ENCODE assay signal across 12 cellular contexts in the genomic region with DNA sequence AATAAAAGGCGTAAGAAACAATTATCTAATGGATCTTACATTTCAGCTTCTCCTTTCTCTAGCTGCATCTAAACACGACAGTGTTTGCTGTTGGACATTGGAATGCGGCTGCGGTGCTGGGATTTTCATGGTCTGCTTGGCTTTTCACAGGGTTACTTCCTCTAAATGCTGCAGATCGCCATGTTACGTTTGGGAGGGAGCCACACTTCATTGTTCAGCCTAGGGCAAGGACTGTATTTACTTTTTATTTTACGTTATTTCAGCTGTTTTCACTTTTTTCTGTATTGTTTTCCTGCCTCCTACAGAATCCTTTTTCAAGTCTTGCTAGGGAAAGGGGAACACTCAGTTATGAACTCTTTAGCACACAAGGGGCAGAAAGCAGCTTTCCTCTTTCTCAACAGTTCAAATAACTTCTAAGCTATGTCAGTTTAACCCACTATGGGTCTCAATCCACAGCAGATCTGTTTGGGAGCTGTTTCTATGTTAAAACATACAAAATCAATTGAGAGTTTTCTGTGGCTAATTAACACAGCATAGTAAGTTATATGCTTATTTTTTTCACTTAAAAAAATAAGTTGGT.
DNase-seq lines count a peak whose midpoint lies in the region; ATAC-seq, FAIRE-seq and TF ChIP-seq lines count a peak whose summit lies in the region.
"Had no signal": no experiment of that assay in that cellular context is flagged by ENCODE, and none has a peak within 500 bp of the region (broad histone marks: within the 10 kb centered on the region; RNA-seq: fewer than 3 reads in every experiment).

No MANE protein-coding gene starts in this region.

- H3K14ac ChIP-seq in mesenchymal stem cell (ENCODE audit: low read length in 2 of 2) = no peak overlapping the region

- H3K27ac ChIP-seq in SJSA1 (no peak overlapping the region), endothelial cell of umbilical vein (ENCODE audit: insufficient read depth, low read depth, low read length) (no peak overlapping the region), mesenchymal stem cell (ENCODE audit: low read length, poor library complexity, severe bottlenecking) (peak overlapping the region; percentile 11), thyroid gland (peak overlapping the region; percentile 49 to 78 (median 66))
- H3K27ac ChIP-seq: VCaP had no signal

- no peaks in the 10 kb centered on the region for H4K20me1 ChIP-seq in endothelial cell of umbilical vein (replicated peaks; ENCODE audit: control insufficient read depth, extremely low read depth, insufficient read depth, low read length)

- H3K79me2 ChIP-seq in endothelial cell of umbilical vein (ENCODE audit: control insufficient read depth, insufficient read depth, low read length) = no peaks in the 10 kb centered on the region

- H3K4ac ChIP-seq in mesenchymal stem cell (ENCODE audit: low read depth in 1 of 2, low read length in 2 of 2) = no peak overlapping the region

- H3K23ac ChIP-seq in mesenchymal stem cell (ENCODE audit: low read length in 2 of 2) = no peak overlapping the region

- peak; percentile 82 for FAIRE-seq in endothelial cell of umbilical vein (lab: Jason Lieb, UNC)

- H3K4me3 ChIP-seq in SJSA1 = no peak overlapping the region
- no peak overlapping the region for H3K4me3 ChIP-seq in endothelial cell of umbilical vein (replicated peaks in 1 of 3; ENCODE audit: insufficient read depth in 1 of 3, low read depth in 1 of 3, low read length in 3 of 3)
- H3K4me3 ChIP-seq in mesenchymal stem cell (ENCODE audit: insufficient read depth in 1 of 2, low read depth in 1 of 2, low read length in 2 of 2) = peak overlapping the region in 1 of 2 experiments; percentile 35
- H3K4me3 ChIP-seq in thyroid gland (replicated peaks in 1 of 3) = no peak overlapping the region

- no peak overlapping the region for H2BK15ac ChIP-seq in mesenchymal stem cell (ENCODE audit: low read depth, poor library complexity, severe bottlenecking)

- H4K8ac ChIP-seq in mesenchymal stem cell (ENCODE audit: low read length) = no peak overlapping the region

- peaks cover 9% of the 10 kb centered on the region for H3K4me1 ChIP-seq in SJSA1 (replicated peaks)
- peaks cover 13% of the 10 kb centered on the region for H3K4me1 ChIP-seq in endothelial cell of umbilical vein (ENCODE audit: control insufficient read depth, extremely low read depth, insufficient read depth, low read length)
- H3K4me1 ChIP-seq in mesenchymal stem cell (ENCODE audit: control insufficient read depth, insufficient read depth, low read depth, low read length) = no peaks in the 10 kb centered on the region
- peaks cover 22 to 36% of the 10 kb centered on the region in 2 donors for H3K4me1 ChIP-seq in thyroid gland

- dilution Hi-C loops in endothelial cell of umbilical vein (cut with MboI; ENCODE audit: extremely low pct_ligation_motif_present, low sequenced_read_pairs) = no loop called here

- no TSS peak for BruUV-seq in endothelial cell of umbilical vein (replicated peaks; lab: Mats Ljungman, UMichigan)

- no peak overlapping the region for H4K91ac ChIP-seq in mesenchymal stem cell (ENCODE audit: low read length)

- peak overlapping the region; percentile 20 for H3K4me2 ChIP-seq in endothelial cell of umbilical vein (ENCODE audit: insufficient read depth, low read length)
- no peak overlapping the region for H3K4me2 ChIP-seq in mesenchymal stem cell (ENCODE audit: low read length, poor library complexity, severe bottlenecking)

- peak overlapping the region; percentile 74 for H2AFZ ChIP-seq in endothelial cell of umbilical vein (ENCODE audit: low read depth, low read length)
- no peak overlapping the region for H2AFZ ChIP-seq in mesenchymal stem cell (ENCODE audit: low read depth, low read length)

- no peaks in the 10 kb centered on the region for H3K9me1 ChIP-seq in endothelial cell of umbilical vein (replicated peaks; ENCODE audit: control insufficient read depth, extremely low read depth, insufficient read depth, low read length)

- POLR2A ChIA-PET in endothelial cell of umbilical vein (lab: Charles Lee) = no interaction called here

- H3K36me3 ChIP-seq in SJSA1 (no peaks in the 10 kb centered on the region), endothelial cell of umbilical vein (ENCODE audit: control insufficient read depth in 2 of 2, extremely low read depth in 1 of 2, insufficient read depth in 2 of 2, low read length in 2 of 2) (no peaks in the 10 kb centered on the region), mesenchymal stem cell (ENCODE audit: control insufficient read depth in 1 of 2, insufficient read depth in 2 of 2, low read depth in 1 of 2, low read length in 2 of 2) (no peaks in the 10 kb centered on the region), thyroid gland (no peaks in the 10 kb centered on the region)

- CTCF ChIA-PET in endothelial cell of umbilical vein (lab: Charles Lee) = interaction anchor here (0.5 to 2.1 kb wide), 5 partner anchors 8 to 376 kb away, joined by 3 to 8 read pairs (median 4); no protein-coding TSS in a partner anchor

- H3K79me1 ChIP-seq in mesenchymal stem cell (replicated peaks; ENCODE audit: low read length, poor library complexity, severe bottlenecking) = no peaks in the 10 kb centered on the region

- no peak overlapping the region for H2BK12ac ChIP-seq in mesenchymal stem cell (ENCODE audit: low read length in 2 of 2)

- H3K27me3 ChIP-seq in SJSA1 (replicated peaks) (no peaks in the 10 kb centered on the region), endothelial cell of umbilical vein (ENCODE audit: control insufficient read depth in 2 of 2, insufficient read depth in 2 of 2, low read length in 2 of 2) (no peaks in the 10 kb centered on the region), mesenchymal stem cell (ENCODE audit: control insufficient read depth in 1 of 2, insufficient read depth in 1 of 2, low read length in 2 of 2) (peaks cover 0 to 5% of the 10 kb centered on the region in 2 experiments), thyroid gland (no peaks in the 10 kb centered on the region)

- 58% methylated on average over 7 of the region's 7 CpGs for WGBS in mesenchymal stem cell
- 16 to 25% methylated on average over 7 of the region's 7 CpGs for WGBS in thyroid gland, 2 donors

- H2AK5ac ChIP-seq in mesenchymal stem cell (ENCODE audit: low read length, severe bottlenecking) = no peak overlapping the region

- H3K18ac ChIP-seq in mesenchymal stem cell (ENCODE audit: low read depth in 1 of 2, low read length in 2 of 2) = no peak overlapping the region

- H2BK120ac ChIP-seq in mesenchymal stem cell (ENCODE audit: low read depth, low read length) = no peak overlapping the region

- H3K9ac ChIP-seq in endothelial cell of umbilical vein (replicated peaks; ENCODE audit: extremely low read depth, insufficient read depth, low read length) = peak overlapping the region; percentile 3
- peak overlapping the region; percentile 31 for H3K9ac ChIP-seq in mesenchymal stem cell (ENCODE audit: low read length)

- no peak overlapping the region for H2BK5ac ChIP-seq in mesenchymal stem cell (ENCODE audit: low read depth, low read length, poor library complexity, severe bottlenecking)

- intact Hi-C loops in endothelial cell of umbilical vein (cut with micrococcal nuclease) (loop anchor here (5.0 kb wide), 1 partner anchor 85 kb away; no protein-coding TSS in a partner anchor), thyroid gland (cut with DNase I) (no loop called here)

- no peak for ATAC-seq in GM21529 (IDR thresholded peaks at IDR 0.05; ENCODE audit: unreplicated experiment)

- TF ChIP-seq POLR2A in endothelial cell of umbilical vein (IDR thresholded peaks at IDR 0.05; ENCODE audit: low read depth, low read length) (no peak), thyroid gland (IDR thresholded peaks at IDR 0.05) (peak in 1 of 2 donors; percentile 13)

- H3K9me3 ChIP-seq in SJSA1 (replicated peaks) (no peaks in the 10 kb centered on the region; the same call in 1 of the 2 replicates), endothelial cell of umbilical vein (replicated peaks; ENCODE audit: control insufficient read depth, insufficient read depth, low read length) (no peaks in the 10 kb centered on the region), mesenchymal stem cell (ENCODE audit: control insufficient read depth, low read length) (no peaks in the 10 kb centered on the region), thyroid gland (no peaks in the 10 kb centered on the region)

- peak; percentile 46 to 53 for DNase-seq in SJSA1 (ENCODE audit: low read depth in 1 of 2, low spot score in 2 of 2)
- DNase-seq in endothelial cell of umbilical vein (ENCODE audit: low read depth, low spot score) = peak; percentile 90
- DNase-seq in mesenchymal stem cell = no peak
- DNase-seq in thyroid gland = peak; percentile 42 to 53
- DNase-seq in NCI-H524 (lab: John Stamatoyannopoulos, UW) = no peak
- no peak for DNase-seq in D341Med (ENCODE audit: low spot score)
- no peak for DNase-seq in HPDE6-E6E7 (ENCODE audit: extremely low spot score)
- DNase-seq: activated effector memory CD4-positive, alpha-beta T cell treated with Interleukin-2 at 50 U/mL for 16 hours; DMS 273 treated with DMSO at 0.1 percent for 48 hours; MV-4-11 had no signal

- TF ChIP-seq CTCF in endothelial cell of umbilical vein (IDR thresholded peaks at IDR 0.05; ENCODE audit: extremely low read depth in 1 of 2, insufficient read depth in 1 of 2, low read depth in 1 of 2, low read length in 2 of 2) (no peak), thyroid gland (IDR thresholded peaks at IDR 0.05) (no peak)

TF ChIP-seq in endothelial cell of umbilical vein, 7 proteins besides CTCF, POLR2A, EP300 and RAD21:
- TF ChIP-seq EZH2 (IDR thresholded peaks at IDR 0.05; ENCODE audit: borderline replicate concordance, low read depth, low read length, severe bottlenecking) = no peak
- no peak for TF ChIP-seq POLR2AphosphoS5 (IDR thresholded peaks at IDR 0.05; ENCODE audit: insufficient read depth, low read depth, low read length)
- no peak for TF ChIP-seq GATA2 (IDR thresholded peaks at IDR 0.05; ENCODE audit: insufficient read depth, insufficient read length, low read depth, low read length)
- no peak for TF ChIP-seq JUN (IDR thresholded peaks at IDR 0.05; ENCODE audit: borderline replicate concordance, insufficient read depth, insufficient read length, low read depth)
- TF ChIP-seq, protein P1, sequence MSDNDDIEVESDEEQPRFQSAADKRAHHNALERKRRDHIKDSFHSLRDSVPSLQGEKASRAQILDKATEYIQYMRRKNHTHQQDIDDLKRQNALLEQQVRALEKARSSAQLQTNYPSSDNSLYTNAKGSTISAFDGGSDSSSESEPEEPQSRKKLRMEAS (IDR thresholded peaks at IDR 0.05; ENCODE audit: insufficient read depth, insufficient read length) = no peak
- TF ChIP-seq FOS (IDR thresholded peaks at IDR 0.05; ENCODE audit: borderline replicate concordance, insufficient read depth, low read length) = no peak
TF ChIP-seq in endothelial cell of umbilical vein: peak in this region for 0.

Comparison
In these comparisons a context has a peak if more than half of its experiments do, and no peak if none do; other contexts are left out.
1. DNase-seq: peak in SJSA1 (2 of 2), endothelial cell of umbilical vein (single experiment) and thyroid gland (2 of 2); none in mesenchymal stem cell (single experiment), NCI-H524 (0 of 2), D341Med (single experiment) and HPDE6-E6E7 (single experiment).
2. H3K27ac ChIP-seq: peak in mesenchymal stem cell (single experiment) and thyroid gland (3 of 3); none in SJSA1 (single experiment) and endothelial cell of umbilical vein (single experiment).